In genomic region chr3:190721330-190721729, GRCh38 we compare ENCODE assay signal across 9 cellular contexts.
DNase-seq lines count a peak whose midpoint lies in the region; ATAC-seq lines count a peak whose summit lies in the region.
"Had no signal": no experiment of that assay in that cellular context is flagged by ENCODE, and none has a peak within 500 bp of the region (broad histone marks: within the 10 kb centered on the region; RNA-seq: fewer than 3 reads in every experiment).

No MANE protein-coding gene starts in this region.

- H3K36me3 ChIP-seq in BLaER1: no peaks in the 10 kb centered on the region

- H3K27ac ChIP-seq in BLaER1: no peak overlapping the region

- peaks cover 13% of the 10 kb centered on the region for H3K4me1 ChIP-seq in BLaER1

- no peaks in the 10 kb centered on the region for H3K27me3 ChIP-seq in BLaER1

- H3K9ac ChIP-seq in BLaER1: no peak overlapping the region

- no peaks in the 10 kb centered on the region for H4K20me1 ChIP-seq in BLaER1

- peak overlapping the region; percentile 28; the same call in 1 of the 2 replicates for H3K4me2 ChIP-seq in BLaER1

- DNase-seq in NCI-H2029 treated with DMSO at 0.1 percent for 48 hours (lab: John Stamatoyannopoulos, UW) (peak; percentile 20), T1000 (lab: John Stamatoyannopoulos, UW) (no peak), G401 (ENCODE audit: low spot score) (no peak), HuH-7 (ENCODE audit: low spot score) (no peak), hypothalamus (lab: John Stamatoyannopoulos, UW) (no peak)
- DNase-seq: midbrain had no signal

- no peak overlapping the region for H3K4me3 ChIP-seq in BLaER1

- in situ Hi-C loops in G401 (cut with HindIII; ENCODE audit: low sequenced_read_pairs): no loop called here

- H3K9me3 ChIP-seq in BLaER1: no peaks in the 10 kb centered on the region

- ATAC-seq in GM19351 (IDR thresholded peaks at IDR 0.05; ENCODE audit: unreplicated experiment) (peak; percentile 94), HG02970 (IDR thresholded peaks at IDR 0.05; ENCODE audit: low FRiP score, unreplicated experiment) (peak; percentile 76)
